1 cellular context compared by ENCODE assay signal in genomic region chr12:6960291-6961277, GRCh38.
A peak's percentile ranks its signal among the peaks of the same experiment; 100 is the strongest.
TF ChIP-seq lines count a peak whose summit lies in the region.

No MANE protein-coding gene starts in this region.

TF ChIP-seq in K562, 482 proteins besides CTCF, POLR2A, EP300 and RAD21:
- TF ChIP-seq E2F8 (IDR thresholded peaks at IDR 0.05; ENCODE audit: low read depth, partially characterized antibody) (no peak), ZBTB33 (CRISPR knock-in tag; IDR thresholded peaks at IDR 0.05) (0 out of 2 replicates have a peak, but pooled peaks have one; percentile 51), TOE1 (IDR thresholded peaks at IDR 0.05; ENCODE audit: borderline replicate concordance) (no peak), TOE1 (CRISPR knock-in tag; IDR thresholded peaks at IDR 0.05; ENCODE audit: borderline replicate concordance, low read depth) (no peak), SMC3 (conservative IDR thresholded peaks at IDR 0.05; ENCODE audit: insufficient read depth, low read depth, low read length) (peak; percentile 18; the same call in 1 of the 2 replicates), USF2 (CRISPR knock-in tag; IDR thresholded peaks at IDR 0.05) (no peak), CBX2 (IDR thresholded peaks at IDR 0.05; ENCODE audit: insufficient read depth, low read length, poor library complexity, severe bottlenecking) (no peak), ZNF263 (CRISPR knock-in tag; IDR thresholded peaks at IDR 0.05; ENCODE audit: borderline replicate concordance) (peak; percentile 60; the same call in 1 of the 2 replicates), SPI1 (IDR thresholded peaks at IDR 0.05; ENCODE audit: borderline replicate concordance, low read depth, low read length) (peak; percentile 65; the same call in 1 of the 2 replicates), DEAF1 (CRISPR knock-in tag; IDR thresholded peaks at IDR 0.05) (0 out of 2 replicates have a peak, but pooled peaks have one; percentile 27), SAFB2 (IDR thresholded peaks at IDR 0.05; ENCODE audit: borderline replicate concordance, low read depth, low read length, severe bottlenecking) (no peak), ZNF174 (CRISPR knock-in tag; IDR thresholded peaks at IDR 0.05) (no peak), GABPB1 (CRISPR knock-in tag; IDR thresholded peaks at IDR 0.05) (peak; percentile 38; the same call in 1 of the 2 replicates)
